In the genomic region with DNA sequence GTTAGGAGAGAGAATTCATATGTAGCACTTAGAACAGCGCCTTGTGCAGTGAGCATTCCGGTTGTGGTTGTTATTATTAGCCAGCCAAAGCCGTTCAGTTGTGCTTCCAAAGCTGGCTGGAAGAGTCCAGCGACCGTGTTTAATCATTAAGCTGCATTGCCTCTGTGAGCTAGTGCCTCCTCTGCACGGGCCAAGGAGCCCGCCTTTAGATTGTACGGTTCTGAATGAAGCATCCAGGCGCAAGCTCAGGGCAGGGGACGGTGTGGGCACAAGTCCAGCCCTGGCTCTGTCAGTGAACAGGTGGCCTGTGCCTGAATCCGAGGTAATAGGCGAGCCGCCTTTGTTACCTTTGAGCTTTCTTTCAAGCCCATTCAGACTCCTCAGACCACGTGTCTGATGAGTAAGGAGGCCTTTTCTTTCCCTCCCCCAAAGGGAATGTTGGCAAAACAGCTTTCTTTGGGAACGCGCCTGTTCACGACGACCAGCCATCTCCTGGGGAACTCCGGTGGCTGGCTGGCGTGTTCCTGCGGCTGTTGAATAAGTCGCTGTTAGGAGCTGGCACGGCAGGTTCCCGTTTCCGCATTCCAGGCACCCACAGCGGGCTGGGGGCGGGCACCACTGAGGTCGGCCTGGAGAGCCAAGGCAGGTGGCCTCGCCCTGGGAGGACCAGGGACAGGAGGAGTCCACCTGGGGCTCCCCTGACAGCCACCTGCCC, we compare ENCODE assay signal across 9 cellular contexts.
DNase-seq lines count a peak whose midpoint lies in the region; ATAC-seq and TF ChIP-seq lines count a peak whose summit lies in the region.
"Had no signal": no experiment of that assay in that cellular context is flagged by ENCODE, and none has a peak within 500 bp of the region (broad histone marks: within the 10 kb centered on the region; RNA-seq: fewer than 3 reads in every experiment).

No MANE protein-coding gene starts in this region.

- in situ Hi-C loops in astrocyte of the cerebellum (cut with HindIII; ENCODE audit: low sequenced_read_pairs), result no loop called here

- H3K36me3 ChIP-seq in iPS DF 6.9 (ENCODE audit: control insufficient read depth, insufficient read depth, low read length), result no peaks in the 10 kb centered on the region
- no peaks in the 10 kb centered on the region for H3K36me3 ChIP-seq in rectal smooth muscle tissue (ENCODE audit: control insufficient read depth, insufficient read depth, low read length)

- H3K9me3 ChIP-seq in iPS DF 6.9 (ENCODE audit: control insufficient read depth, insufficient read depth, low read length), result no peaks in the 10 kb centered on the region; the same call in 1 of the 2 replicates

- H3K9ac ChIP-seq in rectal smooth muscle tissue (ENCODE audit: low read length), result no peak overlapping the region

- DNase-seq in CD1c-positive myeloid dendritic cell (ENCODE audit: extremely low spot score) (peak; percentile 87), NCI-H187 (lab: John Stamatoyannopoulos, UW) (peak; percentile 62 to 67), astrocyte of the cerebellum (ENCODE audit: low read depth) (peak; percentile 67), iPS DF 6.9 (ENCODE audit: low read depth, low spot score) (peak; percentile 39)
- no peak for DNase-seq in activated naive CD4-positive, alpha-beta T cell (lab: John Stamatoyannopoulos, UW)

- no CpG with 5 or more reads among the region's 29 CpGs for WGBS in iPS DF 6.9 (ENCODE audit: insufficient coverage, insufficient read length)

- H3K4me1 ChIP-seq in iPS DF 6.9 (ENCODE audit: control insufficient read depth, insufficient read depth, low read length) (peaks cover 13% of the 10 kb centered on the region), rectal smooth muscle tissue (ENCODE audit: control insufficient read depth, insufficient read depth, low read length) (no peaks in the 10 kb centered on the region)

- TF ChIP-seq CTCF in astrocyte of the cerebellum (IDR thresholded peaks at IDR 0.05; ENCODE audit: low read depth, low read length, missing control alignments), result peak; percentile 38

- ATAC-seq in GM19463 (IDR thresholded peaks at IDR 0.05; ENCODE audit: unreplicated experiment), result peak; percentile 65
- no peak for ATAC-seq in GM21576 (IDR thresholded peaks at IDR 0.05; ENCODE audit: unreplicated experiment)
- ATAC-seq: K562 had no signal

- peak overlapping the region; percentile 31 for H3K4me3 ChIP-seq in astrocyte of the cerebellum (ENCODE audit: low read depth, low read length)
- no peak overlapping the region; the same call in 1 of the 2 replicates for H3K4me3 ChIP-seq in iPS DF 6.9 (ENCODE audit: low read length)
- H3K4me3 ChIP-seq in rectal smooth muscle tissue (ENCODE audit: low read length), result peak overlapping the region; percentile 56
- H3K4me3 ChIP-seq: K562 had no signal

- H3K27ac ChIP-seq in iPS DF 6.9 (ENCODE audit: low read length) (peak overlapping the region; percentile 14), rectal smooth muscle tissue (ENCODE audit: low read depth, low read length) (no peak overlapping the region)

- H3K27me3 ChIP-seq in iPS DF 6.9 (ENCODE audit: control insufficient read depth, insufficient read depth, low read length) (no peaks in the 10 kb centered on the region), rectal smooth muscle tissue (ENCODE audit: control insufficient read depth, insufficient read depth, low read length) (no peaks in the 10 kb centered on the region)

Comparison
In these comparisons a context has a peak if more than half of its experiments do, and no peak if none do; other contexts are left out.
1. DNase-seq: peak in CD1c-positive myeloid dendritic cell (single experiment), NCI-H187 (2 of 2), astrocyte of the cerebellum (single experiment) and iPS DF 6.9 (single experiment); none in activated naive CD4-positive, alpha-beta T cell (0 of 4).